12 cellular contexts compared by ENCODE assay signal in genomic region chr3:185365281-185366211, GRCh38. TPM values are rescaled to one million over a fixed set of nuclear protein-coding genes. Genes with fewer than 3 reads are reported as not detected.
DNase-seq lines count a peak whose midpoint lies in the region; ATAC-seq, FAIRE-seq and TF ChIP-seq lines count a peak whose summit lies in the region.
"Had no signal": no experiment of that assay in that cellular context is flagged by ENCODE, and none has a peak within 500 bp of the region (broad histone marks: within the 10 kb centered on the region; RNA-seq: fewer than 3 reads in every experiment).

No MANE protein-coding gene starts in this region.

- ATAC-seq in lung (ENCODE audit: insufficient read depth, low FRiP score) (no peak), GM18868 (IDR thresholded peaks at IDR 0.05; ENCODE audit: unreplicated experiment) (no peak), HG02610 (IDR thresholded peaks at IDR 0.05; ENCODE audit: unreplicated experiment) (no peak)

- H3K4me1 ChIP-seq in adipocyte (ENCODE audit: control insufficient read depth, insufficient read depth, low read length), result peaks cover 27% of the 10 kb centered on the region
- peaks cover 0 to 2% of the 10 kb centered on the region in 2 donors for H3K4me1 ChIP-seq in lung (ENCODE audit: control insufficient read depth in 2 of 2, insufficient read depth in 2 of 2, low read length in 2 of 2)
- peaks cover 6 to 11% of the 10 kb centered on the region in 2 donors for H3K4me1 ChIP-seq in kidney (ENCODE audit: control insufficient read depth in 1 of 2, insufficient read depth in 1 of 2, low read depth in 1 of 2, low read length in 2 of 2)

- peak overlapping the region; percentile 86 for H3K9ac ChIP-seq in adipocyte (ENCODE audit: low read length)
- no peak overlapping the region for H3K9ac ChIP-seq in kidney (ENCODE audit: low read length in 2 of 2)

- no peak for TF ChIP-seq EP300 in Ishikawa (IDR thresholded peaks at IDR 0.05; ENCODE audit: borderline replicate concordance)

- H3K9me3 ChIP-seq in adipocyte (ENCODE audit: control insufficient read depth, low read length) (no peaks in the 10 kb centered on the region), lung (ENCODE audit: control insufficient read depth in 2 of 2, insufficient read depth in 1 of 2, low read length in 1 of 2) (no peaks in the 10 kb centered on the region), kidney (ENCODE audit: control insufficient read depth in 1 of 2, low read length in 2 of 2) (no peaks in the 10 kb centered on the region)

- H3K27me3 ChIP-seq in adipocyte (replicated peaks; ENCODE audit: control insufficient read depth, insufficient read depth, low read length), result no peaks in the 10 kb centered on the region
- no peaks in the 10 kb centered on the region for H3K27me3 ChIP-seq in lung (ENCODE audit: control insufficient read depth, insufficient read depth)

- DNase-seq in adipocyte (ENCODE audit: low read depth), result no peak
- DNase-seq in lung (ENCODE audit: low spot score), result peak; percentile 84
- DNase-seq in germinal center (ENCODE audit: low spot score), result no peak
- no peak for DNase-seq in kidney
- DNase-seq: DMS 273 treated with DMSO at 0.1 percent for 48 hours, NCI-H187 treated with DMSO at 0.1 percent for 48 hours, occipital lobe, SW 1271 had no signal

- TF ChIP-seq CTCF in 22Rv1 (IDR thresholded peaks at IDR 0.05), result no peak
- no peak for TF ChIP-seq CTCF in lung (IDR thresholded peaks at IDR 0.05; ENCODE audit: control extremely low read depth, extremely low read depth)
- no peak for TF ChIP-seq CTCF in kidney (IDR thresholded peaks at IDR 0.05; ENCODE audit: borderline replicate concordance, extremely low read depth, insufficient read depth)

- H3K27ac ChIP-seq in 22Rv1 (peak overlapping the region; percentile 89), lung (ENCODE audit: low read depth in 1 of 2, low read length in 1 of 2) (no peak overlapping the region), kidney (ENCODE audit: low read depth in 2 of 2, low read length in 2 of 2) (no peak overlapping the region)

- intact Hi-C loops in kidney (cut with DNase I), result no loop called here

- TF ChIP-seq RAD21 in Ishikawa (IDR thresholded peaks at IDR 0.05; ENCODE audit: low read depth), result no peak

- WGBS in lung, 2 donors, result 65 to 83% methylated on average over 4 of the region's 4 CpGs

- H3K4me3 ChIP-seq in adipocyte (ENCODE audit: low read length) (peak overlapping the region; percentile 83), lung (no peak overlapping the region), kidney (ENCODE audit: low read length in 2 of 2) (no peak overlapping the region)

- H3K36me3 ChIP-seq in adipocyte (ENCODE audit: control insufficient read depth, insufficient read depth, low read length, severe bottlenecking) (no peaks in the 10 kb centered on the region), lung (ENCODE audit: control insufficient read depth in 2 of 2, insufficient read depth in 2 of 2, low read length in 2 of 2) (no peaks in the 10 kb centered on the region), kidney (ENCODE audit: control insufficient read depth in 1 of 2, insufficient read depth in 2 of 2, low read length in 2 of 2) (no peaks in the 10 kb centered on the region)

- no peak for FAIRE-seq in kidney (lab: Jason Lieb, UNC)

TF ChIP-seq in Ishikawa, 13 proteins besides CTCF, POLR2A, EP300 and RAD21:
- TF ChIP-seq MAX (IDR thresholded peaks at IDR 0.05) (0 out of 2 replicates have a peak, but pooled peaks have one; percentile 18), FOXM1 (IDR thresholded peaks at IDR 0.05; ENCODE audit: borderline replicate concordance, low read depth) (no peak)
TF ChIP-seq in Ishikawa: peak in this region for 1.

RNA-seq across cellular contexts. Expression of gene MAP3K13, which starts 2.6 kb away (rescaled TPM):
- total RNA-seq in lung (10 to 100 TPM; 31.0 to 74.8 TPM), kidney (44.1 TPM)
- polyA plus RNA-seq in lung (10 to 100 TPM; 20.7 to 27.6 TPM), kidney (ENCODE audit: insufficient read depth, low read depth, low replicate concordance) (33.0 TPM)
